ENCODE assay signal across 1 cellular context in genomic region chr12:1463073-1463905, GRCh38.
TF ChIP-seq lines count a peak whose summit lies in the region.

No MANE protein-coding gene starts in this region.

TF ChIP-seq in K562, 482 proteins besides CTCF, POLR2A, EP300 and RAD21:
- TF ChIP-seq PBX2 (CRISPR knock-in tag; IDR thresholded peaks at IDR 0.05; ENCODE audit: low read depth) (peak; percentile 48; the same call in 1 of the 2 replicates), PBX2 (tag; conservative IDR thresholded peaks at IDR 0.05; ENCODE audit: low read depth) (peak; percentile 86), MEIS2 (IDR thresholded peaks at IDR 0.05; ENCODE audit: partially characterized antibody) (peak; percentile 97), ATF4 (CRISPR knock-in tag; IDR thresholded peaks at IDR 0.05) (no peak), PKNOX1 (IDR thresholded peaks at IDR 0.05) (peak; percentile 92), NFE2 (IDR thresholded peaks at IDR 0.05; ENCODE audit: low read depth) (peak; percentile 23; the same call in 1 of the 2 replicates), NFRKB (IDR thresholded peaks at IDR 0.05; ENCODE audit: low read depth) (peak; percentile 34; the same call in 1 of the 2 replicates), ZNF175 (CRISPR knock-in tag; IDR thresholded peaks at IDR 0.05; ENCODE audit: low read depth) (0 out of 2 replicates have a peak, but pooled peaks have one; percentile 8), E2F5 (CRISPR knock-in tag; IDR thresholded peaks at IDR 0.05) (no peak), HLTF (IDR thresholded peaks at IDR 0.05) (peak; percentile 15; the same call in 1 of the 2 replicates), ZNF24 (IDR thresholded peaks at IDR 0.05) (no peak), CTBP1 (IDR thresholded peaks at IDR 0.05; ENCODE audit: borderline replicate concordance) (peak; percentile 40; the same call in 1 of the 2 replicates), THRAP3 (IDR thresholded peaks at IDR 0.05; ENCODE audit: borderline replicate concordance) (peak; percentile 44; the same call in 1 of the 2 replicates), DPF2 (IDR thresholded peaks at IDR 0.05) (peak; percentile 58), EHMT2 (IDR thresholded peaks at IDR 0.05) (no peak), RCOR1 (IDR thresholded peaks at IDR 0.05; ENCODE audit: borderline replicate concordance in 1 of 2, low read depth in 2 of 2, low read length in 2 of 2) (0 out of 4 replicates have a peak, but pooled peaks of 1 of the 2 experiments have one; percentile 52)
